Comparison of ENCODE assay signal across 8 cellular contexts in genomic region chr22:39496131-39496838, GRCh38. TPM values are rescaled to one million over a fixed set of nuclear protein-coding genes. Genes with fewer than 3 reads are reported as not detected.
DNase-seq lines count a peak whose midpoint lies in the region; ATAC-seq, FAIRE-seq and TF ChIP-seq lines count a peak whose summit lies in the region.

No MANE protein-coding gene starts in this region.

- no peak overlapping the region for H3K4me3 ChIP-seq in GM12878

- intact Hi-C loops in GM12878 (cut with micrococcal nuclease; ENCODE audit: unreplicated experiment) = no loop called here

- DNase-seq in G401 (ENCODE audit: low spot score) (peak; percentile 91), M059J (ENCODE audit: low read depth) (peak; percentile 62), T-helper 2 cell (peak in 3 of 5 experiments; percentile 33 to 69 (median 51)), GM12878 (ENCODE audit: low read depth, low spot score) (no peak), iris pigment epithelial cell (ENCODE audit: low read depth) (peak; percentile 77)
- peak; percentile 33 to 58 for DNase-seq in stimulated activated CD4-positive, alpha-beta T cell treated with anti-CD3 and anti-CD28 coated beads, Interleukin-12 subunit alpha, Interleukin-12 subunit beta, amount 100 ng/mL, for 24 hours (ENCODE audit: low read depth in 2 of 2)

- RAD21 ChIA-PET in GM12878 (lab: Charles Lee; ENCODE audit: unreplicated experiment) = interaction anchor here (0.6 to 2.7 kb wide), 12 partner anchors 18 to 540 kb away, joined by 3 to 28 read pairs (median 4); partner anchors contain the start of gene ATF4

- H2AFZ ChIP-seq in GM12878 (ENCODE audit: control insufficient read depth, low read depth, low read length) = peak overlapping the region; percentile 2; the same call in 1 of the 2 replicates

- in situ Hi-C loops in G401 (cut with HindIII; ENCODE audit: low sequenced_read_pairs) (loop anchor here (25.0 kb wide), 1 partner anchor 109 kb away; the partner anchor contains the start of gene TAB1), GM12878 (cut with MboI) (no loop called here)

- CTCF ChIA-PET in GM12878 (lab: Yijun Ruan, JAX) = interaction anchor here (0.6 to 15.7 kb wide), 35 partner anchors 9 to 794 kb away, joined by 3 to 372 read pairs (median 4); partner anchors contain the start of genes ATF4, RPS19BP1 and TAB1

- no peak overlapping the region for H3K27ac ChIP-seq in GM12878 (ENCODE audit: control insufficient read depth, insufficient read depth)

- SMC1A ChIA-PET in GM12878 (lab: Charles Lee; ENCODE audit: uncharacterized antibody, unreplicated experiment) = interaction anchor here (0.7 to 2.0 kb wide), 18 partner anchors 12 to 539 kb away, joined by 3 to 23 read pairs (median 3); partner anchors contain the start of gene TAB1

- no peaks in the 10 kb centered on the region for H3K4me1 ChIP-seq in GM12878 (ENCODE audit: control insufficient read depth, insufficient read depth, low read length)

- peak; percentile 68 to 86 (median 82) for TF ChIP-seq CTCF in GM12878 (IDR thresholded peaks at IDR 0.05 in 2 of 3, conservative IDR thresholded peaks at IDR 0.05 in 1 of 3; ENCODE audit: control insufficient read depth in 2 of 3, extremely low read depth in 1 of 3, insufficient read depth in 1 of 3, low read depth in 3 of 3, low read length in 3 of 3)

- H3K27me3 ChIP-seq in GM12878 (replicated peaks in 1 of 2; ENCODE audit: control insufficient read depth in 2 of 2, insufficient read depth in 2 of 2, low read length in 1 of 2) = no peaks in the 10 kb centered on the region

- no peak overlapping the region for H3K4me2 ChIP-seq in GM12878 (ENCODE audit: control insufficient read depth, insufficient read depth)

- TF ChIP-seq RAD21 in GM12878 (IDR thresholded peaks at IDR 0.05; ENCODE audit: insufficient read depth, low read depth, low read length) = peak; percentile 42

- ATAC-seq in GM12878 = peak; percentile 93
- ATAC-seq in HG02759 (IDR thresholded peaks at IDR 0.05; ENCODE audit: unreplicated experiment) = no peak
- no peak for ATAC-seq in GM19397 (IDR thresholded peaks at IDR 0.05; ENCODE audit: unreplicated experiment)

- H3K36me3 ChIP-seq in GM12878 (ENCODE audit: control insufficient read depth in 2 of 2, insufficient read depth in 2 of 2, low read length in 1 of 2) = no peaks in the 10 kb centered on the region; a peak in 1 of 4 replicates

- no peak overlapping the region for H3K9ac ChIP-seq in GM12878 (ENCODE audit: control insufficient read depth, insufficient read depth, low read length)

- TF ChIP-seq POLR2A in GM12878 (IDR thresholded peaks at IDR 0.05; ENCODE audit: low read depth, low read length) = no peak

- H4K20me1 ChIP-seq in GM12878 (ENCODE audit: control insufficient read depth, insufficient read depth) = no peaks in the 10 kb centered on the region

- no peaks in the 10 kb centered on the region for H3K9me3 ChIP-seq in GM12878 (replicated peaks; ENCODE audit: control insufficient read depth, insufficient read depth, low read length)

- H3K79me2 ChIP-seq in GM12878 (ENCODE audit: control insufficient read depth, insufficient read depth, low read length) = no peaks in the 10 kb centered on the region

- BruUV-seq in GM12878 (replicated peaks; lab: Mats Ljungman, UMichigan) = no TSS peak

- 33% methylated on average over 13 of the region's 13 CpGs for WGBS in GM12878 (ENCODE audit: insufficient coverage, insufficient replicate concordance, low lambda C conversion rate, missing lambda C conversion rate)

- no peak for TF ChIP-seq EP300 in GM12878 (IDR thresholded peaks at IDR 0.05; ENCODE audit: borderline replicate concordance in 1 of 2, control insufficient read depth in 1 of 2, low read depth in 2 of 2, low read length in 2 of 2)

- POLR2A ChIA-PET in GM12878 (lab: Charles Lee) = interaction anchor here (1.0 to 1.9 kb wide), 3 partner anchors 29 to 35 kb away, joined by 4 to 8 read pairs (median 5); no protein-coding TSS in a partner anchor

- peak; percentile 54 for FAIRE-seq in GM12878 (lab: Jason Lieb, UNC)

RNA-seq across cellular contexts. Expression of gene MIEF1, which starts 5.8 kb away (rescaled TPM):
- 23.5 and 32.1 TPM in 2 replicates for total RNA-seq in G401 (2014; rRNA removed; shearing (Covaris generic))
- total RNA-seq in M059J (2014; rRNA removed; shearing (Covaris generic)) = 11.9 and 17.8 TPM in 2 replicates
- 32.3 and 33.3 TPM in 2 replicates for total RNA-seq in GM12878 (2013; cell fraction: nucleolus; rRNA removed)
- total RNA-seq in GM12878 (2014; rRNA removed) = 27.9 and 28.3 TPM in 2 replicates
- 24.0 and 26.4 TPM in 2 replicates for total RNA-seq in GM12878 (2014; rRNA removed; fragmentation: Illumina TruSeq; extraction: Trizol)
- 50.9 and 52.3 TPM in 2 replicates for total RNA-seq in GM12878 (2021)
- polyA plus RNA-seq in GM12878 (2011; ENCODE audit: low read depth) = 17.7 TPM
- 21.3 and 27.9 TPM in 2 replicates for polyA plus RNA-seq in GM12878 (2011; rRNA removed)
- 29.7 and 30.5 TPM in 2 replicates for polyA plus RNA-seq in GM12878 (2011; cell fraction: cytosol; rRNA removed)
- 19.1 and 27.5 TPM in 2 replicates for polyA plus RNA-seq in GM12878 (2011; cell fraction: nucleus; rRNA removed)
- 22.3 and 24.9 TPM in 2 replicates for polyA plus RNA-seq in GM12878 (2012)
- 33.1 and 35.8 TPM in 2 replicates for polyA plus RNA-seq in GM12878 (2014; fragmentation: Illumina TruSeq; extraction: Trizol)
- 10 to 100 TPM; 12.4 to 13.8 TPM for polyA plus RNA-seq in GM12878 (2014; fragmentation: Nextera tagmentation; extraction: Ambion mirVana)
- polyA plus RNA-seq in GM12878 (2014; rRNA removed) = 30.6 and 35.2 TPM in 2 replicates
- polyA plus RNA-seq in GM12878 (2016; fragmentation: Nextera tagmentation; extraction: Ambion mirVana) = 10 to 100 TPM; 43.2 to 46.3 TPM
- 40.1 and 42.5 TPM in 2 replicates for polyA minus RNA-seq in GM12878 (2011; rRNA and poly(A)+ RNA removed)
- 15.5 and 17.6 TPM in 2 replicates for polyA minus RNA-seq in GM12878 (2011; cell fraction: cytosol; rRNA and poly(A)+ RNA removed)
- 11.0 and 23.4 TPM in 2 replicates for polyA minus RNA-seq in GM12878 (2011; cell fraction: nucleus; rRNA and poly(A)+ RNA removed)

RNA-seq across cellular contexts. Expression of gene ATF4, which starts 24.1 kb away (rescaled TPM):
- total RNA-seq in G401 (2014; rRNA removed; shearing (Covaris generic)) = 359 and 398 TPM in 2 replicates
- 144 and 168 TPM in 2 replicates for total RNA-seq in M059J (2014; rRNA removed; shearing (Covaris generic))
- 140 and 144 TPM in 2 replicates for total RNA-seq in GM12878 (2013; cell fraction: nucleolus; rRNA removed)
- total RNA-seq in GM12878 (2014; rRNA removed) (308 and 320 TPM in 2 replicates), GM12878 (2014; rRNA removed; fragmentation: Illumina TruSeq; extraction: Trizol) (340 and 355 TPM in 2 replicates), GM12878 (2021) (326 and 331 TPM in 2 replicates)
- 395 TPM for polyA plus RNA-seq in GM12878 (2011; ENCODE audit: low read depth)
- polyA plus RNA-seq in GM12878 (2011; rRNA removed) (566 and 603 TPM in 2 replicates), GM12878 (2014; fragmentation: Illumina TruSeq; extraction: Trizol) (520 and 576 TPM in 2 replicates), GM12878 (2014; fragmentation: Nextera tagmentation; extraction: Ambion mirVana) (100 to 1,000 TPM in 1 of 2 experiments, 10 to 100 TPM in 1; 88.3 to 187 TPM), GM12878 (2014; rRNA removed) (508 and 605 TPM in 2 replicates), GM12878 (2016; fragmentation: Nextera tagmentation; extraction: Ambion mirVana) (100 to 1,000 TPM; 165 to 178 TPM)
- 689 and 827 TPM in 2 replicates for polyA plus RNA-seq in GM12878 (2011; cell fraction: cytosol; rRNA removed)
- 737 and 862 TPM in 2 replicates for polyA plus RNA-seq in GM12878 (2011; cell fraction: nucleus; rRNA removed)
- polyA plus RNA-seq in GM12878 (2012) = 477 and 719 TPM in 2 replicates
- 145 and 253 TPM in 2 replicates for polyA minus RNA-seq in GM12878 (2011; rRNA and poly(A)+ RNA removed)
- polyA minus RNA-seq in GM12878 (2011; cell fraction: cytosol; rRNA and poly(A)+ RNA removed) = 58.9 and 61.0 TPM in 2 replicates
- polyA minus RNA-seq in GM12878 (2011; cell fraction: nucleus; rRNA and poly(A)+ RNA removed) = 146 and 184 TPM in 2 replicates

RNA-seq across cellular contexts. Expression of gene RPS19BP1, which starts 36.3 kb away (rescaled TPM):
- 195 and 293 TPM in 2 replicates for total RNA-seq in G401 (2014; rRNA removed; shearing (Covaris generic))
- 60.0 and 77.0 TPM in 2 replicates for total RNA-seq in M059J (2014; rRNA removed; shearing (Covaris generic))
- 43.6 and 46.7 TPM in 2 replicates for total RNA-seq in GM12878 (2013; cell fraction: nucleolus; rRNA removed)
- 106 and 132 TPM in 2 replicates for total RNA-seq in GM12878 (2014; rRNA removed)
- 36.6 and 47.5 TPM in 2 replicates for total RNA-seq in GM12878 (2014; rRNA removed; fragmentation: Illumina TruSeq; extraction: Trizol)
- 83.6 and 85.7 TPM in 2 replicates for total RNA-seq in GM12878 (2021)
- polyA plus RNA-seq in GM12878 (2011; ENCODE audit: low read depth) = 23.5 TPM
- 48.1 and 71.5 TPM in 2 replicates for polyA plus RNA-seq in GM12878 (2011; rRNA removed)
- 100 and 140 TPM in 2 replicates for polyA plus RNA-seq in GM12878 (2011; cell fraction: cytosol; rRNA removed)
- 73.0 and 84.9 TPM in 2 replicates for polyA plus RNA-seq in GM12878 (2011; cell fraction: nucleus; rRNA removed)
- 59.4 and 59.8 TPM in 2 replicates for polyA plus RNA-seq in GM12878 (2012)
- polyA plus RNA-seq in GM12878 (2014; fragmentation: Illumina TruSeq; extraction: Trizol) = 8.8 and 20.3 TPM in 2 replicates
- polyA plus RNA-seq in GM12878 (2014; fragmentation: Nextera tagmentation; extraction: Ambion mirVana) = 10 to 100 TPM in 1 of 2 experiments, 1 to 10 TPM in 1; 2.7 to 14.3 TPM
- polyA plus RNA-seq in GM12878 (2014; rRNA removed) = 146 and 170 TPM in 2 replicates
- 100 to 1,000 TPM; 178 to 206 TPM for polyA plus RNA-seq in GM12878 (2016; fragmentation: Nextera tagmentation; extraction: Ambion mirVana)
- polyA minus RNA-seq in GM12878 (2011; rRNA and poly(A)+ RNA removed) = 11.3 and 24.2 TPM in 2 replicates
- 8.0 and 9.8 TPM in 2 replicates for polyA minus RNA-seq in GM12878 (2011; cell fraction: cytosol; rRNA and poly(A)+ RNA removed)
- 19.3 and 32.1 TPM in 2 replicates for polyA minus RNA-seq in GM12878 (2011; cell fraction: nucleus; rRNA and poly(A)+ RNA removed)

RNA-seq across cellular contexts. Expression of gene MGAT3, which starts 39.5 kb away (rescaled TPM):
- total RNA-seq in G401 (2014; rRNA removed; shearing (Covaris generic)) = 13.8 and 18.6 TPM in 2 replicates
- not detected in 2 replicates for total RNA-seq in M059J (2014; rRNA removed; shearing (Covaris generic))
- 32.8 and 36.9 TPM in 2 replicates for total RNA-seq in GM12878 (2013; cell fraction: nucleolus; rRNA removed)
- total RNA-seq in GM12878 (2014; rRNA removed) (11.3 and 12.0 TPM in 2 replicates), GM12878 (2014; rRNA removed; fragmentation: Illumina TruSeq; extraction: Trizol) (11.8 and 12.5 TPM in 2 replicates), GM12878 (2021) (38.5 and 40.2 TPM in 2 replicates)
- 6.3 TPM for polyA plus RNA-seq in GM12878 (2011; ENCODE audit: low read depth)
- polyA plus RNA-seq in GM12878 (2011; rRNA removed) (9.5 and 16.9 TPM in 2 replicates), GM12878 (2014; fragmentation: Illumina TruSeq; extraction: Trizol) (5.8 and 12.1 TPM in 2 replicates), GM12878 (2014; fragmentation: Nextera tagmentation; extraction: Ambion mirVana) (1 to 10 TPM in 1 of 2 experiments, under 1 TPM in 1; 0.32 to 1.1 TPM), GM12878 (2014; rRNA removed) (23.5 and 25.6 TPM in 2 replicates), GM12878 (2016; fragmentation: Nextera tagmentation; extraction: Ambion mirVana) (1 to 10 TPM; 8.3 to 8.4 TPM)
- polyA plus RNA-seq in GM12878 (2011; cell fraction: cytosol; rRNA removed) = 21.5 and 27.7 TPM in 2 replicates
- polyA plus RNA-seq in GM12878 (2011; cell fraction: nucleus; rRNA removed) = 27.2 and 30.1 TPM in 2 replicates
- polyA plus RNA-seq in GM12878 (2012) = 13.9 and 17.0 TPM in 2 replicates
- polyA minus RNA-seq in GM12878 (2011; rRNA and poly(A)+ RNA removed) = 22.1 and 40.9 TPM in 2 replicates
- polyA minus RNA-seq in GM12878 (2011; cell fraction: cytosol; rRNA and poly(A)+ RNA removed) = 20.5 and 24.1 TPM in 2 replicates
- 8.3 and 15.4 TPM in 2 replicates for polyA minus RNA-seq in GM12878 (2011; cell fraction: nucleus; rRNA and poly(A)+ RNA removed)
